11 cellular contexts compared by ENCODE assay signal in the genomic region with DNA sequence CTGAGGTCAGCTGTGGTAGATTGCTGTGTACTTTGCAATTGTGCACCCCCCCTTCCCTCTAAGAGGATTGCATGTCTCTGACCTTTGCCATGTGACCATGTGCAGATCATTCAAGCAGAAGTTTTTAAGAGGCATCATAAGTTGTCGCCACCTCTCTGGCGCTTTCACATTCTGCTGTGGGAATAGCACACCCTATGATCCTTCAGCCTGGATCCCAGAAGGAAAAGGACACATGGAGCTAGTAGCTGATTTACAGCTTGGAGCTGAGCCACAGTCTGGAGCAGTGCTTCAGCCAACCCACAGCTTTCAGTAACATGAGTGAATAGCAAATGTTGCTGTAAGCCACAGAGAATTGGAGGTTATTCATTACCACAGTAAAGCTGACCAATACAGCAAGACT.
A peak's percentile ranks its signal among the peaks of the same experiment; 100 is the strongest.
DNase-seq lines count a peak whose midpoint lies in the region; ATAC-seq and TF ChIP-seq lines count a peak whose summit lies in the region.
"Had no signal": no experiment of that assay in that cellular context is flagged by ENCODE, and none has a peak within 500 bp of the region (broad histone marks: within the 10 kb centered on the region; RNA-seq: fewer than 3 reads in every experiment).

No MANE protein-coding gene starts in this region.

- no peak overlapping the region for H3K4me3 Mint-ChIP-seq in stimulated activated memory B cell treated with anti-CD40 and anti-IgM and Interleukin-4, amounts not matched to agents 10 μg/mL and 1 μg/mL and 100 μg/mL, for 72 hours
- H3K4me3 Mint-ChIP-seq: natural killer cell treated with Interleukin-12 subunit alpha and Interleukin-12 subunit beta and Interleukin-15 and Interleukin-18, amount 100 ng/mL, for 72 hours had no signal

- H3K27me3 Mint-ChIP-seq in stimulated activated memory B cell treated with anti-CD40 and anti-IgM and Interleukin-4, amounts not matched to agents 10 μg/mL and 1 μg/mL and 100 μg/mL, for 72 hours = no peaks in the 10 kb centered on the region

- H3K9me3 Mint-ChIP-seq in stimulated activated memory B cell treated with anti-CD40 and anti-IgM and Interleukin-4, amounts not matched to agents 10 μg/mL and 1 μg/mL and 100 μg/mL, for 72 hours = no peaks in the 10 kb centered on the region

- no peak overlapping the region for H3K27ac Mint-ChIP-seq in stimulated activated memory B cell treated with anti-CD40 and anti-IgM and Interleukin-4, amounts not matched to agents 10 μg/mL and 1 μg/mL and 100 μg/mL, for 72 hours
- H3K27ac Mint-ChIP-seq: natural killer cell treated with Interleukin-12 subunit alpha and Interleukin-12 subunit beta and Interleukin-15 and Interleukin-18, amount 100 ng/mL, for 72 hours had no signal

- ATAC-seq in stimulated activated memory B cell treated with anti-CD40 and anti-IgM and Interleukin-4, amounts not matched to agents 10 μg/mL and 1 μg/mL and 100 μg/mL, for 72 hours = no peak

- peaks cover 18% of the 10 kb centered on the region for H3K4me1 ChIP-seq in BE2C

- DNase-seq in EL (peak; percentile 36), NCI-H69 (lab: John Stamatoyannopoulos, UW) (peak; percentile 45), fibroblast of villous mesenchyme (ENCODE audit: low read depth) (peak; percentile 85), retina (peak; percentile 64), BE2C (no peak), HUDEP-2 (lab: John Stamatoyannopoulos, UW; ENCODE audit: unreplicated experiment in 76 of 76) (no peak), NAMALWA (ENCODE audit: low spot score) (no peak)
- DNase-seq: NCI-H1092 treated with DMSO at 0.1 percent for 48 hours; stimulated activated CD4-positive, alpha-beta T cell treated with anti-CD3 and anti-CD28 coated beads, Interleukin-15, amount 100 ng/mL, for 24 hours had no signal

- no peaks in the 10 kb centered on the region for H3K27me3 ChIP-seq in BE2C

- no peaks in the 10 kb centered on the region for H3K9me3 ChIP-seq in BE2C

- H3K4me3 ChIP-seq in fibroblast of villous mesenchyme (ENCODE audit: low read depth, low read length) (no peak overlapping the region), BE2C (ENCODE audit: low read depth, low read length) (no peak overlapping the region)

- no peaks in the 10 kb centered on the region for H3K36me3 ChIP-seq in BE2C

- no peak for TF ChIP-seq CTCF in fibroblast of villous mesenchyme (IDR thresholded peaks at IDR 0.05; ENCODE audit: insufficient read depth, low read depth, low read length)
- TF ChIP-seq CTCF in BE2C (IDR thresholded peaks at IDR 0.05; ENCODE audit: low read depth, low read length) = no peak

- H3K36me3 Mint-ChIP-seq in stimulated activated memory B cell treated with anti-CD40 and anti-IgM and Interleukin-4, amounts not matched to agents 10 μg/mL and 1 μg/mL and 100 μg/mL, for 72 hours = no peaks in the 10 kb centered on the region
- H3K36me3 Mint-ChIP-seq: natural killer cell treated with Interleukin-12 subunit alpha and Interleukin-12 subunit beta and Interleukin-15 and Interleukin-18, amount 100 ng/mL, for 72 hours had no signal

- H3K4me1 Mint-ChIP-seq in stimulated activated memory B cell treated with anti-CD40 and anti-IgM and Interleukin-4, amounts not matched to agents 10 μg/mL and 1 μg/mL and 100 μg/mL, for 72 hours = peaks cover 10% of the 10 kb centered on the region

Comparison
In these comparisons a context has a peak if more than half of its experiments do, and no peak if none do; other contexts are left out.
1. DNase-seq: peak in EL (single experiment), NCI-H69 (single experiment), fibroblast of villous mesenchyme (single experiment) and retina (single experiment); none in BE2C (single experiment), HUDEP-2 (0 of 76) and NAMALWA (single experiment).